In the genomic region with DNA sequence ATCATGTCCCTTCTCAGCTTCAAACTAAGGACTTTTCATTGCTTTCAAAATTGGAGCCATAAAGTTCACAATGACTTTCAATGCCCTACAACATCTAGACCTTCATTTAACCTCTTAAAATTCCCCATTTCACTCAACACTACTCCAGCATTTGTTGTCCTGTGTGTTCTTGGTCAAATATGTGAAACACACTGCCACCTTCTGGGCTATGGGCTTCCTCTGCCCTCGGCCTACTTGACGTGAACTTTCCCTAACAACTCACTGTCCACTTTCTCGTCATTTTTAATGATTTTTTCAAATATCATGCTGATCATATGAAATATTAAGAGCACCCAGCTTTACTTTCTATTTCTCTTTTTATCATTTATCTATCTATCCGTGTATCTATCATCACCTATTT, we compare ENCODE assay signal across 14 cellular contexts.
A peak's percentile ranks its signal among the peaks of the same experiment; 100 is the strongest.
DNase-seq lines count a peak whose midpoint lies in the region; ATAC-seq lines count a peak whose summit lies in the region.
"Had no signal": no experiment of that assay in that cellular context is flagged by ENCODE, and none has a peak within 500 bp of the region (broad histone marks: within the 10 kb centered on the region; RNA-seq: fewer than 3 reads in every experiment).

No MANE protein-coding gene starts in this region.

- H3K27me3 ChIP-seq in BLaER1 = no peaks in the 10 kb centered on the region
- H3K27me3 ChIP-seq: thyroid gland had no signal

- no peak overlapping the region for H3K4me3 Mint-ChIP-seq in stimulated activated effector memory CD8-positive, alpha-beta T cell treated with anti-CD3 and anti-CD28 coated beads, Interleukin-12 subunit alpha, Interleukin-12 subunit beta, amount 100 ng/mL, for 72 hours
- H3K4me3 Mint-ChIP-seq: CD8-positive, alpha-beta T cell had no signal

- peak overlapping the region; percentile 22; the same call in 1 of the 2 replicates for H3K4me2 ChIP-seq in BLaER1

- no peaks in the 10 kb centered on the region for H4K20me1 ChIP-seq in BLaER1

- no peaks in the 10 kb centered on the region for H3K36me3 Mint-ChIP-seq in stimulated activated effector memory CD8-positive, alpha-beta T cell treated with anti-CD3 and anti-CD28 coated beads, Interleukin-12 subunit alpha, Interleukin-12 subunit beta, amount 100 ng/mL, for 72 hours
- H3K36me3 Mint-ChIP-seq: activated naive CD4-positive, alpha-beta T cell treated with anti-CD3 and anti-CD28 coated beads, Interleukin-2, amount 50 U/mL, for 72 hours; CD8-positive, alpha-beta T cell had no signal

- H3K9me3 Mint-ChIP-seq in stimulated activated effector memory CD8-positive, alpha-beta T cell treated with anti-CD3 and anti-CD28 coated beads, Interleukin-12 subunit alpha, Interleukin-12 subunit beta, amount 100 ng/mL, for 72 hours = peaks cover 22% of the 10 kb centered on the region
- H3K9me3 Mint-ChIP-seq: CD8-positive, alpha-beta T cell had no signal

- no peak overlapping the region for H3K27ac Mint-ChIP-seq in stimulated activated effector memory CD8-positive, alpha-beta T cell treated with anti-CD3 and anti-CD28 coated beads, Interleukin-12 subunit alpha, Interleukin-12 subunit beta, amount 100 ng/mL, for 72 hours
- H3K27ac Mint-ChIP-seq: activated naive CD4-positive, alpha-beta T cell treated with anti-CD3 and anti-CD28 coated beads, Interleukin-2, amount 50 U/mL, for 72 hours; CD8-positive, alpha-beta T cell had no signal

- H3K27ac ChIP-seq in BLaER1 = no peak overlapping the region
- H3K27ac ChIP-seq: thyroid gland had no signal

- no peak for ATAC-seq in stimulated activated effector memory CD8-positive, alpha-beta T cell treated with anti-CD3 and anti-CD28 coated beads, Interleukin-12 subunit alpha, Interleukin-12 subunit beta, amount 100 ng/mL, for 72 hours
- ATAC-seq in GM21737 (IDR thresholded peaks at IDR 0.05; ENCODE audit: unreplicated experiment) = no peak
- ATAC-seq: activated CD4-positive, CD25-positive, alpha-beta regulatory T cell treated with anti-CD3 and anti-CD28 coated beads, Interleukin-2, amount 50 U/mL, for 24 hours; activated naive CD4-positive, alpha-beta T cell treated with anti-CD3 and anti-CD28 coated beads, Interleukin-2, amount 50 U/mL, for 72 hours; CD8-positive, alpha-beta T cell had no signal

- no peak overlapping the region for H3K4me3 ChIP-seq in BLaER1
- no peak overlapping the region for H3K4me3 ChIP-seq in Jurkat, Clone E6-1 (ENCODE audit: low read length)
- H3K4me3 ChIP-seq: thyroid gland had no signal

- no peaks in the 10 kb centered on the region for H3K36me3 ChIP-seq in BLaER1
- H3K36me3 ChIP-seq: thyroid gland had no signal

- no peak overlapping the region for H3K9ac ChIP-seq in BLaER1

- H3K4me1 ChIP-seq in BLaER1 = peaks cover 32% of the 10 kb centered on the region
- H3K4me1 ChIP-seq: thyroid gland had no signal

- H3K9me3 ChIP-seq in BLaER1 = peaks cover 21% of the 10 kb centered on the region
- H3K9me3 ChIP-seq: thyroid gland had no signal

- H3K4me1 Mint-ChIP-seq in stimulated activated effector memory CD8-positive, alpha-beta T cell treated with anti-CD3 and anti-CD28 coated beads, Interleukin-12 subunit alpha, Interleukin-12 subunit beta, amount 100 ng/mL, for 72 hours = no peaks in the 10 kb centered on the region

- DNase-seq in Jurkat, Clone E6-1 (ENCODE audit: low read depth, low spot score) = peak; percentile 3
- DNase-seq in RPMI8226 (peak; percentile 15), iPS DF 4.7 (ENCODE audit: extremely low read depth, low spot score) (peak; percentile 0), NCI-H2107 (lab: John Stamatoyannopoulos, UW) (no peak)
- no peak for DNase-seq in stimulated activated effector memory CD8-positive, alpha-beta T cell treated with anti-CD3 and anti-CD28 coated beads, Interleukin-12 subunit alpha, Interleukin-12 subunit beta, amount 100 ng/mL, for 72 hours (ENCODE audit: low spot score in 2 of 2)
- DNase-seq in activated CD4-positive, alpha-beta T cell treated with anti-CD3 and anti-CD28 coated beads for 48 hours = no peak
- DNase-seq: CD8-positive, alpha-beta T cell; effector memory CD4-positive, alpha-beta T cell; stimulated activated CD4-positive, alpha-beta T cell treated with anti-CD3 and anti-CD28 coated beads, Interleukin-4, amount 100 ng/mL, for 1 hour; thyroid gland had no signal

Comparison
In these comparisons a context has a peak if more than half of its experiments do, and no peak if none do; other contexts are left out.
1. DNase-seq: peak in Jurkat, Clone E6-1 (single experiment), RPMI8226 (single experiment) and iPS DF 4.7 (single experiment); none in NCI-H2107 (single experiment), stimulated activated effector memory CD8-positive, alpha-beta T cell treated with anti-CD3 and anti-CD28 coated beads, Interleukin-12 subunit alpha, Interleukin-12 subunit beta, amount 100 ng/mL, for 72 hours (0 of 2) and activated CD4-positive, alpha-beta T cell treated with anti-CD3 and anti-CD28 coated beads for 48 hours (single experiment).